Comparison of ENCODE assay signal across 8 cellular contexts in the genomic region with DNA sequence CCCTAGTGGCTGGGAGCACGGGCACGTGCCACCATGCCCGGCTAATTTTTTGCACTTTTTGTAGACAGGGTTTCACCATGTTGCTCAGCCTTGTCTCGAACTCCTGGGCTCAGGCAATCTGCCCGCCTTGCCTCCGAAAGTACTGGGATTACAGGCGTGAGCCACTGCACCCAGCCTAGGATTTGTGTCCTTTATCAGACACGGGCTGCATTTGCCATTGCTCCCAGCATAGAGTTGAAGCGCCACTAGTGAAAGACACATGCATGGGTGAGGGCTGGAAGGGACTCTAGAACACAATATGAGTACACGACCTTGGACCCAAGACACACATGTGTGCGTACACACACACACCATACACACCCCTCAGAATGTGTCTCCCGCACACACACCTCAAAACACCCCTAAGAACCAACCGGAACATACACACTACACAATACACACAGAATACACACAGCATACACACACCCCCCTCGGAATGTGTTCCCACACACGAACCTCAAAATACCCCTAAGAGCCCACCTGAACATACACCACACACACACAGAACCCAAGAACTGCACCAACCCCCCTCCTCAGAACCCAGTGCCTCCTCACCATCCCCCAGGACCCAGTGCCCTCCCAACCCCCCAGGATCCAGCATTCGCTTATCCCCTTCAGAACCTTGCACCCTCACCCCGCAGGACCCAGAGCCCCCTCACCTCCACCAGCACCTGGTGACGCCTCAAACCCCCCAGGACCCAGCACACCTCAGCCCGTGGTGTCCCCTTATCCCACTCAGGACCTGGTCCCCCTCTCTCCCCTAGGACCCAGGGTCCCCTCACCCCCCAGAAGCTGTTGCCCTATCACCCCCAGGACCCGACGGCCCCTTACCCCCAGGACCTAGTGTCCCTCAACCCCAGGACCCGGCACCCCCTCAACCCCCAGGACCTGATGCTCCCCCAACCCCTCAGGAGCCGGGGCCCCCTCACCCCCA. TPM values are rescaled to one million over a fixed set of nuclear protein-coding genes. Genes with fewer than 3 reads are reported as not detected.
DNase-seq lines count a peak whose midpoint lies in the region; ATAC-seq and TF ChIP-seq lines count a peak whose summit lies in the region.

No MANE protein-coding gene starts in this region.

- peak overlapping the region; percentile 96 for H3K56ac ChIP-seq in mesendoderm (ENCODE audit: low read length)

- H3K27me3 ChIP-seq in mesendoderm (ENCODE audit: insufficient read depth, low read length, poor library complexity) (no peaks in the 10 kb centered on the region), uterus (no peaks in the 10 kb centered on the region)

- WGBS in mesendoderm (ENCODE audit: extremely low coverage, insufficient coverage, low lambda C conversion rate): no CpG with 5 or more reads among the region's 23 CpGs

- DNase-seq in activated naive CD4-positive, alpha-beta T cell treated with Interleukin-2 at 50 U/mL for 16 hours: no peak
- DNase-seq in MCF 10A (ENCODE audit: unreplicated experiment) (no peak), mesendoderm (no peak), uterus (no peak), caudate nucleus (lab: John Stamatoyannopoulos, UW) (no peak), T1000 (lab: John Stamatoyannopoulos, UW) (no peak)

- H3K4me1 ChIP-seq in mesendoderm (ENCODE audit: control insufficient read depth, low read depth, low read length) (peaks cover 5% of the 10 kb centered on the region), uterus (no peaks in the 10 kb centered on the region)

- H3K23ac ChIP-seq in mesendoderm (ENCODE audit: low read length): no peak overlapping the region

- TF ChIP-seq CTCF in MCF 10A (IDR thresholded peaks at IDR 0.05; ENCODE audit: unreplicated experiment) (no peak), uterus (IDR thresholded peaks at IDR 0.05) (no peak)

- CTCF ChIA-PET in MCF 10A (lab: Yijun Ruan, JAX): interaction anchor here (0.6 kb wide), 2 partner anchors 85 to 229 kb away, joined by 3 read pairs; no protein-coding TSS in a partner anchor

- no peaks in the 10 kb centered on the region for H3K36me3 Mint-ChIP-seq in activated naive CD4-positive, alpha-beta T cell treated with anti-CD3 and anti-CD28 coated beads, Interleukin-2, amount 50 U/mL, for 24 hours
- peaks cover 15% of the 10 kb centered on the region for H3K36me3 Mint-ChIP-seq in MCF 10A (ENCODE audit: insufficient read depth, unreplicated experiment)

- peak overlapping the region; percentile 74 for H3K4me2 ChIP-seq in mesendoderm (ENCODE audit: low read length)

- intact Hi-C loops in MCF 10A (cut with micrococcal nuclease) (no loop called here), uterus (cut with DNase I; ENCODE audit: low total_unique reads) (no loop called here)

- no peaks in the 10 kb centered on the region for H3K9me3 Mint-ChIP-seq in activated naive CD4-positive, alpha-beta T cell treated with anti-CD3 and anti-CD28 coated beads, Interleukin-2, amount 50 U/mL, for 24 hours
- H3K9me3 Mint-ChIP-seq in MCF 10A (ENCODE audit: unreplicated experiment): no peaks in the 10 kb centered on the region

- H3K79me1 ChIP-seq in mesendoderm (ENCODE audit: low read length): peaks cover 14% of the 10 kb centered on the region

- TF ChIP-seq POLR2A in uterus (IDR thresholded peaks at IDR 0.05): no peak

- peak overlapping the region; percentile 89 for H3K9ac ChIP-seq in mesendoderm (ENCODE audit: low read length)

- no peak overlapping the region for H2BK15ac ChIP-seq in mesendoderm (replicated peaks; ENCODE audit: low read depth)

- H3K18ac ChIP-seq in mesendoderm (ENCODE audit: low read length): peak overlapping the region; percentile 23

- POLR2A ChIA-PET in MCF 10A (lab: Yijun Ruan, JAX): interaction anchor here (0.7 to 2.0 kb wide), 7 partner anchors 9 to 182 kb away, joined by 3 to 17 read pairs (median 5); no protein-coding TSS in a partner anchor

- peak overlapping the region; percentile 92 for H3K27ac Mint-ChIP-seq in activated naive CD4-positive, alpha-beta T cell treated with anti-CD3 and anti-CD28 coated beads, Interleukin-2, amount 50 U/mL, for 24 hours
- peak overlapping the region; percentile 22 for H3K27ac Mint-ChIP-seq in MCF 10A (ENCODE audit: low read depth, unreplicated experiment)

- peaks cover 6% of the 10 kb centered on the region for H3K79me2 ChIP-seq in mesendoderm (ENCODE audit: control insufficient read depth, insufficient read depth, low read length)

- H3K36me3 ChIP-seq in mesendoderm (ENCODE audit: control insufficient read depth, insufficient read depth, low read length) (no peaks in the 10 kb centered on the region), uterus (no peaks in the 10 kb centered on the region)

- H3K27ac ChIP-seq in mesendoderm (ENCODE audit: low read depth, low read length) (peak overlapping the region; percentile 92), uterus (peak overlapping the region; percentile 52 to 65), caudate nucleus (ENCODE audit: low read depth, low read length) (no peak overlapping the region)

- peak overlapping the region; percentile 65 for H2AK5ac ChIP-seq in mesendoderm (ENCODE audit: low read length)

- H4K8ac ChIP-seq in mesendoderm (ENCODE audit: low read depth, low read length): no peak overlapping the region

- H3K4me3 ChIP-seq in mesendoderm (ENCODE audit: low read length): peak overlapping the region; percentile 70
- H3K4me3 ChIP-seq in uterus: peak overlapping the region; percentile 61 to 67

- H3K4me3 Mint-ChIP-seq in activated naive CD4-positive, alpha-beta T cell treated with anti-CD3 and anti-CD28 coated beads, Interleukin-2, amount 50 U/mL, for 24 hours: peak overlapping the region; percentile 91
- peak overlapping the region; percentile 68 for H3K4me3 Mint-ChIP-seq in MCF 10A (ENCODE audit: unreplicated experiment)

- no peak overlapping the region for H2BK120ac ChIP-seq in mesendoderm (ENCODE audit: low read depth, low read length)

- no peak overlapping the region for H4K5ac ChIP-seq in mesendoderm (ENCODE audit: low read length)

- BruUV-seq in MCF 10A (replicated peaks; lab: Mats Ljungman, UMichigan): no TSS peak

- no peaks in the 10 kb centered on the region for H3K9me3 ChIP-seq in uterus

- H2BK5ac ChIP-seq in mesendoderm (ENCODE audit: low read length): no peak overlapping the region

- H3K4me1 Mint-ChIP-seq in activated naive CD4-positive, alpha-beta T cell treated with anti-CD3 and anti-CD28 coated beads, Interleukin-2, amount 50 U/mL, for 24 hours: peaks cover 25% of the 10 kb centered on the region
- H3K4me1 Mint-ChIP-seq in MCF 10A (ENCODE audit: insufficient read depth, unreplicated experiment): peaks cover 16% of the 10 kb centered on the region

- no peaks in the 10 kb centered on the region for H3K27me3 Mint-ChIP-seq in activated naive CD4-positive, alpha-beta T cell treated with anti-CD3 and anti-CD28 coated beads, Interleukin-2, amount 50 U/mL, for 24 hours
- H3K27me3 Mint-ChIP-seq in MCF 10A (ENCODE audit: insufficient read depth, unreplicated experiment): no peaks in the 10 kb centered on the region

- ATAC-seq in HG03378 (IDR thresholded peaks at IDR 0.05; ENCODE audit: unreplicated experiment): no peak

- peak overlapping the region; percentile 77 for H3K4ac ChIP-seq in mesendoderm (ENCODE audit: low read depth, low read length)

RNA-seq across cellular contexts. Expression of gene TNIP2, which starts 1.0 kb away (rescaled TPM):
- total RNA-seq in MCF 10A (2022) (40.5 and 46.1 TPM in 2 replicates), uterus (10 to 100 TPM; 27.6 to 50.0 (median 36.1) TPM)
- 23.2 TPM for polyA plus RNA-seq in mesendoderm (2013, experiment 1 of 2)
- polyA plus RNA-seq in mesendoderm (2013, experiment 2 of 2): 25.0 TPM

RNA-seq across cellular contexts. Expression of gene SH3BP2, which starts 37.8 kb away (rescaled TPM):
- total RNA-seq in MCF 10A (2022) (48.4 and 57.9 TPM in 2 replicates), uterus (10 to 100 TPM in 3 of 4 donors, 1 to 10 TPM in 1; 6.4 to 50.0 (median 29.3) TPM)
- 19.3 TPM for polyA plus RNA-seq in mesendoderm (2013, experiment 1 of 2)
- 19.0 TPM for polyA plus RNA-seq in mesendoderm (2013, experiment 2 of 2)
